In genomic region chr6:107114213-107114871, GRCh38 we compare ENCODE assay signal across 8 cellular contexts. TPM values are rescaled to one million over a fixed set of nuclear protein-coding genes. Genes with fewer than 3 reads are reported as not detected.
DNase-seq lines count a peak whose midpoint lies in the region; ATAC-seq and TF ChIP-seq lines count a peak whose summit lies in the region.

No MANE protein-coding gene starts in this region.

- H3K4me1 Mint-ChIP-seq in activated T-helper 17 cell treated with anti-CD3 and anti-CD28 coated beads, Interleukin-2, amount 50 U/mL, for 72 hours, result no peaks in the 10 kb centered on the region
- H3K4me1 Mint-ChIP-seq in natural killer cell, result peaks cover 18 to 19% of the 10 kb centered on the region in 2 donors
- peaks cover 22% of the 10 kb centered on the region for H3K4me1 Mint-ChIP-seq in stimulated activated naive CD8-positive, alpha-beta T cell treated with anti-CD3 and anti-CD28 coated beads, Interleukin-15, Interleukin-2, amounts not matched to agents 100 ng/mL and 50 ng/mL, for 24 hours (ENCODE audit: low read depth)

- intact Hi-C loops in natural killer cell (cut with micrococcal nuclease), result loop anchor here (1.0 kb wide), 1 partner anchor 86 kb away; the partner anchor contains the start of gene MTRES1

- TF ChIP-seq CTCF in Peyer's patch (IDR thresholded peaks at IDR 0.05) (peak; percentile 81 to 95 (median 92)), fibroblast of mammary gland (conservative IDR thresholded peaks at IDR 0.05; ENCODE audit: control insufficient read depth, insufficient read depth, low read depth, low read length) (no peak), natural killer cell (IDR thresholded peaks at IDR 0.05) (peak; percentile 84)

- H3K27ac Mint-ChIP-seq in activated T-helper 17 cell treated with anti-CD3 and anti-CD28 coated beads, Interleukin-2, amount 50 U/mL, for 72 hours, result no peak overlapping the region
- H3K27ac Mint-ChIP-seq in natural killer cell, result no peak overlapping the region
- peak overlapping the region; percentile 71 for H3K27ac Mint-ChIP-seq in stimulated activated naive CD8-positive, alpha-beta T cell treated with anti-CD3 and anti-CD28 coated beads, Interleukin-15, Interleukin-2, amounts not matched to agents 100 ng/mL and 50 ng/mL, for 24 hours

- WGBS in HUES64, result under 1% methylated on average over 104 of the region's 104 CpGs

- no peaks in the 10 kb centered on the region for H3K9me3 Mint-ChIP-seq in activated T-helper 17 cell treated with anti-CD3 and anti-CD28 coated beads, Interleukin-2, amount 50 U/mL, for 72 hours
- no peaks in the 10 kb centered on the region for H3K9me3 Mint-ChIP-seq in natural killer cell
- H3K9me3 Mint-ChIP-seq in stimulated activated naive CD8-positive, alpha-beta T cell treated with anti-CD3 and anti-CD28 coated beads, Interleukin-15, Interleukin-2, amounts not matched to agents 100 ng/mL and 50 ng/mL, for 24 hours, result no peaks in the 10 kb centered on the region

- H3K9ac ChIP-seq in HUES64 (ENCODE audit: low read depth, low read length), result peak overlapping the region; percentile 100

- H3K4me3 Mint-ChIP-seq in activated T-helper 17 cell treated with anti-CD3 and anti-CD28 coated beads, Interleukin-2, amount 50 U/mL, for 72 hours, result peak overlapping the region; percentile 77
- H3K4me3 Mint-ChIP-seq in natural killer cell, result peak overlapping the region; percentile 88
- H3K4me3 Mint-ChIP-seq in stimulated activated naive CD8-positive, alpha-beta T cell treated with anti-CD3 and anti-CD28 coated beads, Interleukin-15, Interleukin-2, amounts not matched to agents 100 ng/mL and 50 ng/mL, for 24 hours, result peak overlapping the region; percentile 86

- ATAC-seq in GM21423 (IDR thresholded peaks at IDR 0.05; ENCODE audit: unreplicated experiment), result peak; percentile 66
- peak; percentile 86 for ATAC-seq in activated T-helper 17 cell treated with anti-CD3 and anti-CD28 coated beads, Interleukin-2, amount 50 U/mL, for 72 hours (replicated peaks)
- ATAC-seq in natural killer cell, result peak; percentile 69 to 85 (median 78)

- no peaks in the 10 kb centered on the region for H3K27me3 ChIP-seq in HUES64 (ENCODE audit: insufficient read depth, low read length)
- H3K27me3 ChIP-seq in Peyer's patch, result no peaks in the 10 kb centered on the region

- H3K27me3 Mint-ChIP-seq in activated T-helper 17 cell treated with anti-CD3 and anti-CD28 coated beads, Interleukin-2, amount 50 U/mL, for 72 hours, result peaks cover 7% of the 10 kb centered on the region
- H3K27me3 Mint-ChIP-seq in natural killer cell (ENCODE audit: low read depth in 2 of 2), result peaks cover 5 to 19% of the 10 kb centered on the region in 2 donors
- peaks cover 9% of the 10 kb centered on the region for H3K27me3 Mint-ChIP-seq in stimulated activated naive CD8-positive, alpha-beta T cell treated with anti-CD3 and anti-CD28 coated beads, Interleukin-15, Interleukin-2, amounts not matched to agents 100 ng/mL and 50 ng/mL, for 24 hours

- TF ChIP-seq POLR2A in Peyer's patch (IDR thresholded peaks at IDR 0.05), result no peak

- H3K27ac ChIP-seq in HUES64 (ENCODE audit: low read depth, low read length) (peak overlapping the region; percentile 100), Peyer's patch (peak overlapping the region; percentile 58 to 82 (median 76))

- H3K9me3 ChIP-seq in HUES64 (ENCODE audit: insufficient read depth, low read depth, low read length) (no peaks in the 10 kb centered on the region), Peyer's patch (no peaks in the 10 kb centered on the region)

- H3K36me3 ChIP-seq in HUES64 (ENCODE audit: insufficient read depth, low read length), result no peaks in the 10 kb centered on the region
- no peaks in the 10 kb centered on the region for H3K36me3 ChIP-seq in Peyer's patch

- DNase-seq in DMS153 treated with DMSO at 0.1 percent for 48 hours (lab: John Stamatoyannopoulos, UW; ENCODE audit: unreplicated experiment), result peak; percentile 88
- DNase-seq in Peyer's patch, result peak; percentile 62 to 91 (median 88)
- DNase-seq in fibroblast of mammary gland (ENCODE audit: low read depth), result peak; percentile 78
- peak; percentile 74 for DNase-seq in natural killer cell

- no peaks in the 10 kb centered on the region for H3K36me3 Mint-ChIP-seq in activated T-helper 17 cell treated with anti-CD3 and anti-CD28 coated beads, Interleukin-2, amount 50 U/mL, for 72 hours (ENCODE audit: low read depth)
- H3K36me3 Mint-ChIP-seq in natural killer cell, result no peaks in the 10 kb centered on the region
- peaks cover 3% of the 10 kb centered on the region for H3K36me3 Mint-ChIP-seq in stimulated activated naive CD8-positive, alpha-beta T cell treated with anti-CD3 and anti-CD28 coated beads, Interleukin-15, Interleukin-2, amounts not matched to agents 100 ng/mL and 50 ng/mL, for 24 hours (ENCODE audit: low read depth)

- H3K4me3 ChIP-seq in HUES64 (ENCODE audit: low read length) (peak overlapping the region; percentile 54), Peyer's patch (peak overlapping the region; percentile 62 to 95 (median 76)), fibroblast of mammary gland (ENCODE audit: control insufficient read depth, low read depth, low read length) (peak overlapping the region; percentile 45)

- peaks cover 34% of the 10 kb centered on the region for H3K4me1 ChIP-seq in HUES64 (ENCODE audit: insufficient read depth, low read length)
- H3K4me1 ChIP-seq in Peyer's patch, result peaks cover 0 to 11% (median 0%) of the 10 kb centered on the region in 4 donors

RNA-seq across cellular contexts. Expression of gene BEND3, which starts 1.0 kb away (rescaled TPM):
- polyA plus RNA-seq in HUES64 (2013, experiment 1 of 2), result 20.8 TPM
- 16.9 TPM for polyA plus RNA-seq in HUES64 (2013, experiment 2 of 2)
- total RNA-seq in Peyer's patch, result 1 to 10 TPM; 2.6 to 8.3 (median 6.1) TPM
- total RNA-seq in activated T-helper 17 cell treated with anti-CD3 and anti-CD28 coated beads, Interleukin-2, amount 50 U/mL, for 72 hours, result 1 to 10 TPM; 4.4 to 5.1 TPM
- total RNA-seq in natural killer cell, result 1 to 10 TPM; 1.3 to 1.6 (median 1.3) TPM

Comparison
In these comparisons a context has a peak if more than half of its experiments do, and no peak if none do; other contexts are left out.
1. Peak in every context shown above with its lines: DNase-seq, ATAC-seq, H3K4me3 ChIP-seq and H3K27ac ChIP-seq.